In genomic region chr1:183093821-183094287, GRCh38 we compare ENCODE assay signal across 14 cellular contexts.
DNase-seq lines count a peak whose midpoint lies in the region; ATAC-seq, FAIRE-seq and TF ChIP-seq lines count a peak whose summit lies in the region.
"Had no signal": no experiment of that assay in that cellular context is flagged by ENCODE, and none has a peak within 500 bp of the region (broad histone marks: within the 10 kb centered on the region; RNA-seq: fewer than 3 reads in every experiment).

No MANE protein-coding gene starts in this region.

- no peak overlapping the region for H3K4me3 ChIP-seq in AG04449 (ENCODE audit: low read depth, low read length)
- no peak overlapping the region for H3K4me3 ChIP-seq in bronchial epithelial cell (ENCODE audit: low read depth, low read length)
- H3K4me3 ChIP-seq in left lung, result no peak overlapping the region
- H3K4me3 ChIP-seq: right atrium auricular region, SK-N-MC had no signal

- no peak for FAIRE-seq in HTR-8/SVneo (lab: Jason Lieb, UNC)
- peak; percentile 68 for FAIRE-seq in bronchial epithelial cell (lab: Jason Lieb, UNC)

- POLR2A ChIA-PET in AG04449 (lab: Yijun Ruan, JAX), result interaction anchor here (1.3 kb wide), 1 partner anchor 23 kb away, joined by 4 read pairs; no protein-coding TSS in a partner anchor

- H3K27me3 ChIP-seq in bronchial epithelial cell (ENCODE audit: control insufficient read depth, insufficient read depth, low read length), result no peaks in the 10 kb centered on the region
- H3K27me3 ChIP-seq in left lung, result no peaks in the 10 kb centered on the region
- H3K27me3 ChIP-seq: right atrium auricular region had no signal

- H3K27ac ChIP-seq in left lung, result no peak overlapping the region
- H3K27ac ChIP-seq: SK-N-MC had no signal

- intact Hi-C loops in left lung (cut with DNase I), result no loop called here

- H3K36me3 ChIP-seq in bronchial epithelial cell (ENCODE audit: control insufficient read depth, insufficient read depth, low read length) (no peaks in the 10 kb centered on the region), left lung (no peaks in the 10 kb centered on the region)
- H3K36me3 ChIP-seq: right atrium auricular region had no signal

- no peaks in the 10 kb centered on the region for H3K9me3 ChIP-seq in left lung
- H3K9me3 ChIP-seq: right atrium auricular region had no signal

- peaks cover 16 to 39% of the 10 kb centered on the region in 2 donors for H3K4me1 ChIP-seq in left lung

- CTCF ChIA-PET in AG04449 (lab: Yijun Ruan, JAX), result interaction anchor here (1.5 kb wide), 1 partner anchor 133 kb away, joined by 4 read pairs; no protein-coding TSS in a partner anchor

- DNase-seq in AG04449 (ENCODE audit: low read depth, low spot score), result peak; percentile 63
- DNase-seq in HTR-8/SVneo (ENCODE audit: insufficient read length, low spot score), result peak; percentile 53
- peak; percentile 86 for DNase-seq in bronchial epithelial cell (ENCODE audit: low read depth)
- DNase-seq in left lung, result no peak
- no peak for DNase-seq in superior temporal gyrus (ENCODE audit: extremely low spot score)
- no peak for DNase-seq in activated T-cell treated with anti-CD3 and anti-CD28 coated beads, Interleukin-2, amount 50 U/mL, for 1 hour
- DNase-seq in HT-29 (ENCODE audit: low spot score), result no peak
- DNase-seq in SIG-M5 treated with dmso at 0.1 percent for 504 hours (lab: John Stamatoyannopoulos, UW; ENCODE audit: unreplicated experiment), result no peak
- DNase-seq: activated CD4-positive, alpha-beta memory T cell treated with anti-CD3 and anti-CD28 coated beads, Interleukin-2, amount 10 ng/mL, durations not matched to agents 7 days and 5 days; activated naive CD8-positive, alpha-beta T cell treated with anti-CD3 and anti-CD28 coated beads, Interleukin-2, amount 50 U/mL, for 24 hours; KBM-7; NCI-H2227 treated with DMSO at 0.1 percent for 48 hours had no signal

- peak; percentile 70 for ATAC-seq in left lung
- ATAC-seq: activated naive CD8-positive, alpha-beta T cell treated with anti-CD3 and anti-CD28 coated beads, Interleukin-2, amount 50 U/mL, for 24 hours had no signal

- no peak for TF ChIP-seq CTCF in AG04449 (IDR thresholded peaks at IDR 0.05; ENCODE audit: insufficient read depth, low read length, missing control alignments)
- TF ChIP-seq CTCF in bronchial epithelial cell (IDR thresholded peaks at IDR 0.05; ENCODE audit: insufficient read depth, low read length, severe bottlenecking), result no peak
- TF ChIP-seq CTCF in left lung (IDR thresholded peaks at IDR 0.05), result no peak

Comparison
In these comparisons a context has a peak if more than half of its experiments do, and no peak if none do; other contexts are left out.
1. DNase-seq: peak in AG04449 (single experiment), HTR-8/SVneo (single experiment) and bronchial epithelial cell (single experiment); none in left lung (0 of 2), superior temporal gyrus (single experiment), activated T-cell treated with anti-CD3 and anti-CD28 coated beads, Interleukin-2, amount 50 U/mL, for 1 hour (single experiment), HT-29 (single experiment) and SIG-M5 treated with dmso at 0.1 percent for 504 hours (single experiment).